In genomic region chr11:128579790-128580504, GRCh38 we compare ENCODE assay signal across 8 cellular contexts. TPM values are rescaled to one million over a fixed set of nuclear protein-coding genes. Genes with fewer than 3 reads are reported as not detected.
DNase-seq lines count a peak whose midpoint lies in the region; ATAC-seq and TF ChIP-seq lines count a peak whose summit lies in the region.

No MANE protein-coding gene starts in this region.

- H3K36me3 ChIP-seq in vagina, result no peaks in the 10 kb centered on the region
- H3K36me3 ChIP-seq in right atrium auricular region, result no peaks in the 10 kb centered on the region

- no peaks in the 10 kb centered on the region for H3K9me3 ChIP-seq in vagina
- H3K9me3 ChIP-seq in right atrium auricular region, result no peaks in the 10 kb centered on the region

- no peak for TF ChIP-seq CTCF in GM13976 (IDR thresholded peaks at IDR 0.05; ENCODE audit: borderline replicate concordance, control extremely low read depth, extremely low read depth, insufficient read depth, missing control alignments)
- TF ChIP-seq CTCF in fibroblast of villous mesenchyme (IDR thresholded peaks at IDR 0.05; ENCODE audit: insufficient read depth, low read depth, low read length), result no peak
- no peak for TF ChIP-seq CTCF in vagina (IDR thresholded peaks at IDR 0.05)
- no peak for TF ChIP-seq CTCF in right atrium auricular region (IDR thresholded peaks at IDR 0.05)
- no peak for TF ChIP-seq CTCF in chondrocyte (IDR thresholded peaks at IDR 0.05)

- ATAC-seq in GM21526 (IDR thresholded peaks at IDR 0.05; ENCODE audit: low FRiP score, unreplicated experiment) (peak; percentile 48), HG03571 (IDR thresholded peaks at IDR 0.05; ENCODE audit: unreplicated experiment) (peak; percentile 66)

- peaks cover 47% of the 10 kb centered on the region for H3K4me1 Mint-ChIP-seq in chondrocyte (ENCODE audit: low read depth)

- intact Hi-C loops in vagina (cut with DNase I), result no loop called here

- no peaks in the 10 kb centered on the region for H3K9me3 Mint-ChIP-seq in chondrocyte (ENCODE audit: low read depth)

- in situ Hi-C loops in GM13976 (cut with MboI; ENCODE audit: low sequenced_read_pairs, unreplicated experiment), result no loop called here

- H3K4me3 ChIP-seq in fibroblast of villous mesenchyme (ENCODE audit: low read depth, low read length) (no peak overlapping the region), vagina (no peak overlapping the region), right atrium auricular region (no peak overlapping the region)

- H3K36me3 Mint-ChIP-seq in chondrocyte (ENCODE audit: low read depth), result no peaks in the 10 kb centered on the region

- no peaks in the 10 kb centered on the region for H3K27me3 ChIP-seq in vagina
- H3K27me3 ChIP-seq in right atrium auricular region, result no peaks in the 10 kb centered on the region

- H3K27ac Mint-ChIP-seq in chondrocyte (ENCODE audit: unreplicated experiment), result no peak overlapping the region

- H3K27ac ChIP-seq in vagina (no peak overlapping the region), right atrium auricular region (no peak overlapping the region)

- no peak overlapping the region for H3K4me3 Mint-ChIP-seq in chondrocyte (ENCODE audit: unreplicated experiment)

- TF ChIP-seq POLR2A in vagina (IDR thresholded peaks at IDR 0.05), result no peak

- H3K27me3 Mint-ChIP-seq in chondrocyte (ENCODE audit: low read depth), result peaks cover 3% of the 10 kb centered on the region

- DNase-seq in GM13976 (ENCODE audit: low spot score), result peak; percentile 56
- DNase-seq in fibroblast of villous mesenchyme (ENCODE audit: low read depth), result peak; percentile 29
- no peak for DNase-seq in vagina (ENCODE audit: extremely low spot score in 2 of 2)
- no peak for DNase-seq in right atrium auricular region (ENCODE audit: low spot score)
- no peak for DNase-seq in chondrocyte (ENCODE audit: low spot score)
- DNase-seq in NCI-H524 (lab: John Stamatoyannopoulos, UW), result no peak

- H3K4me1 ChIP-seq in vagina, result peaks cover 35% of the 10 kb centered on the region
- H3K4me1 ChIP-seq in right atrium auricular region, result peaks cover 0 to 34% of the 10 kb centered on the region in 2 donors

RNA-seq across cellular contexts. Expression of gene ETS1, which starts 7.4 kb away (rescaled TPM):
- total RNA-seq in fibroblast of villous mesenchyme (80.2 and 95.0 TPM in 2 replicates), vagina (51.6 TPM), right atrium auricular region (10 to 100 TPM; 37.9 to 46.6 TPM), chondrocyte (31.6 to 115 TPM (median 115 TPM) in 3 replicates)

Comparison
In these comparisons a context has a peak if more than half of its experiments do, and no peak if none do; other contexts are left out.
1. DNase-seq: peak in GM13976 (single experiment) and fibroblast of villous mesenchyme (single experiment); none in vagina (0 of 2), right atrium auricular region (single experiment), chondrocyte (single experiment) and NCI-H524 (0 of 2).